Comparison of ENCODE assay signal across 21 cellular contexts in the genomic region with DNA sequence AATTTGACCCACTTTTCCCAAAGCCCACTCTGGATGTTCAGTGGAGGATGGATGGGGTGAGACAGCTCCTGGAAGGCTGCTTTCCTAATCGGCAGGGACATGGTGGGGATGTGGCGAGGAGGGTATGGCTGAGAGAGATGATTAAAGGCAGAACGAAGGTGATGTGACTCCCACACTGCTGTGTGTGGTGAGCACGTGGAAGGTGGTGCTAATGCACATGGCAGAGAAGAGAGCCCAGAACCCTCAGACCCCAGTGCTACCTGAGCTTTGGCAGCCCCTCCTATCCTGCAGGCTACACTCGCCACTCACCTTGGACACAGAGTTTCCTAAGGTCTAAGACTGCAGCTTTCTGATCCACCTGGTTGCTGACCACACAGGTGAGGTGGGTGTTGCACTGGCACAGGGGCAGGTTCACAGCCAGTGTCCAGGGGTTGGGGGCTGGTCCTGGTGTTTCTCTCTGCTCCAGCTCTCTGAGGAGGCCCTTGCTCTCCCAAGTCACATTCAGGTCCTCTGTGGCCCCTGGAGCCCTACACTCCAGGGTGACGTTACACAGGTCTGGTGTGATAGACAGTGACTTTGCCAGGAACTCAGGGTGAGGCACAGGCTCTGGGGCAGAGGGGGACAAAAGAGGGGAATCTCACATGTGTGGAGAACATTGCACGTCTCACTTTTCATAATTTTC.
"Had no signal": no experiment of that assay in that cellular context is flagged by ENCODE, and none has a peak within 500 bp of the region (broad histone marks: within the 10 kb centered on the region; RNA-seq: fewer than 3 reads in every experiment).

No MANE protein-coding gene starts in this region.

- DNase-seq: cortex of kidney; dorsolateral prefrontal cortex; effector CD8-positive, alpha-beta T cell; erythroblast; immature natural killer cell; left ventricle myocardium superior; lower lobe of right lung; natural killer cell; occipital lobe; pancreas; retina; stimulated activated CD4-positive, alpha-beta T cell treated with anti-CD3 and anti-CD28 coated beads, Interleukin-12 subunit alpha, Interleukin-12 subunit beta, amount 100 ng/mL, for 4 hours; stimulated activated CD4-positive, alpha-beta T cell treated with anti-CD3 and anti-CD28 coated beads, Interleukin-1b, Interleukin-23, amount 100 ng/mL, for 48 hours; stimulated activated CD4-positive, alpha-beta T cell treated with anti-CD3 and anti-CD28 coated beads, Interleukin-4, amount 100 ng/mL, for 1 hour; stimulated activated CD8-positive, alpha-beta memory T cell treated with anti-CD3 and anti-CD28 coated beads, Interleukin-4, amount 100 ng/mL, for 48 hours; stimulated activated naive CD4-positive, alpha-beta T cell treated with Interleukin-2 at 50 U/mL for 16 hours; stomach; thyroid gland; trophoblast cell had no signal

- H3K27me3 ChIP-seq: pancreas, thyroid gland had no signal

- ATAC-seq: left ventricle myocardium superior, natural killer cell, pancreas, sciatic nerve had no signal

- H3K9me3 ChIP-seq: lower lobe of right lung, pancreas, stomach, thyroid gland had no signal

- H3K9me3 Mint-ChIP-seq: immature natural killer cell, natural killer cell had no signal

- H3K27ac ChIP-seq: dorsolateral prefrontal cortex, lower lobe of right lung, pancreas, stomach, thyroid gland had no signal

- H3K27ac Mint-ChIP-seq: immature natural killer cell, natural killer cell had no signal

- H3K4me2 ChIP-seq: smooth muscle cell had no signal

- H3K36me3 Mint-ChIP-seq: immature natural killer cell, natural killer cell had no signal

- H3K4me1 Mint-ChIP-seq: immature natural killer cell, natural killer cell had no signal

- H3K4me1 ChIP-seq: lower lobe of right lung, pancreas, thyroid gland had no signal

- H3K4me3 Mint-ChIP-seq: immature natural killer cell, natural killer cell had no signal
